8 cellular contexts compared by ENCODE assay signal in the genomic region with DNA sequence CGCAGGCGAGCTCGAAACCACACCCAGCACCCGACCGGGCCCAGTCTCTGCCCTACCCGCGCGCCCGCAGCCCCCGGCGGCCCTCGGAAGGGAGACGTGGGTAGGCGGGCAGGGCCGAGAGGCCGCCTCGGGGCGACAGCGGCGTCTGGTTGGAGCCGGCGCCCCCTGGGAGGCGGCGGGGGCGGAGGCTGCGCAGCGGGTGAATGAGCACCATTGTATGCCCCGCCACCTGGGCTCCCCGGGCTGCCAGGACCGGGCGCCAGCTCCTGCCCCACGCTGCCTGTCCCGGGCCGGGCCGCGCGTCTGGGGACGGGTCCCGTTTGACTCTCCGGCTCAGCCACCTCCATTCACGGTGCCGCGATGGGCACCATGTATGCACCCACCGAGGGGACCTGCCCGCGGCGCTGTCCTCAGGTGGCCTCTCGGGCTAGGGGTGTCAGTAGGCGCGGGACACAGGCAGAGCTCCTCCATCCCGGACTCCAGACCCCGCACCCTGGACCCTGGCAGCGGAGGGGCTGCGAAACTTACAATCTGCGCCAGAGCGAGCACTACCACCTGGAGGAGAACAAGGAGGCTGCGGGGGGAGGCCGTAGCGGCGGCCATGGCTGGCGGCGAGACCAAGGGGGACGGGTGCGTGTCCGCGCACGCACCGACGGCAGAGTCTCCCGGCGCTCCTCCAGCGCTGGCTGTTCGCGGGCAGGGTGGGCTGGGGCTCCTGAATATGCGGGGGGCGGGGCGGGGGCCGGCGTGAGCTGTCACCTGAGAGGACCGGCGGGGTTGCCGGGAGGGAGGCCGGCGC. TPM values are rescaled to one million over a fixed set of nuclear protein-coding genes. Genes with fewer than 3 reads are reported as not detected.
DNase-seq lines count a peak whose midpoint lies in the region; ATAC-seq, FAIRE-seq and TF ChIP-seq lines count a peak whose summit lies in the region.

A gene (minus strand): TSS at position 692 of the 799 bp plus-strand sequence. CDS start 89 bp downstream, at position 603.

- SMC1A ChIA-PET in GM12878 (lab: Charles Lee; ENCODE audit: uncharacterized antibody, unreplicated experiment), result interaction anchor here (1.0 to 9.0 kb wide), 11 partner anchors 20 to 172 kb away, joined by 3 to 84 read pairs (median 16); no protein-coding TSS in a partner anchor

- TF ChIP-seq CTCF in BE2C (IDR thresholded peaks at IDR 0.05; ENCODE audit: low read depth, low read length) (no peak), GM12878 (IDR thresholded peaks at IDR 0.05 in 2 of 3, conservative IDR thresholded peaks at IDR 0.05 in 1 of 3; ENCODE audit: control insufficient read depth in 2 of 3, extremely low read depth in 1 of 3, insufficient read depth in 1 of 3, low read depth in 3 of 3, low read length in 3 of 3) (peak in 1 of 3 experiments; percentile 4; a peak in 1 of 6 replicates)

- peaks cover 8% of the 10 kb centered on the region for H3K36me3 Mint-ChIP-seq in T-helper 17 cell (ENCODE audit: low read depth)

- 2% methylated on average over 74 of the region's 84 CpGs for WGBS in GM12878 (ENCODE audit: insufficient coverage, insufficient replicate concordance, low lambda C conversion rate, missing lambda C conversion rate)

- peak; percentile 35 for ATAC-seq in HG03442 (IDR thresholded peaks at IDR 0.05; ENCODE audit: unreplicated experiment)
- ATAC-seq in T-helper 17 cell, result peak; percentile 63
- ATAC-seq in GM12878, result peak; percentile 59

- DNase-seq in BE2C, result peak; percentile 71
- DNase-seq in T-helper 17 cell, result peak; percentile 49 to 58 (median 56)
- DNase-seq in GM12878 (ENCODE audit: low read depth, low spot score), result no peak
- DNase-seq in iPS-NIHi11 (ENCODE audit: low spot score), result peak; percentile 72
- DNase-seq in A172 (ENCODE audit: low spot score), result no peak
- DNase-seq in KBM-7, result no peak

- no TSS peak for BruUV-seq in GM12878 (replicated peaks; lab: Mats Ljungman, UMichigan)

- peak within 1 kb of the TSS; percentile 82 for H3K27ac Mint-ChIP-seq in T-helper 17 cell

- H3K4me3 Mint-ChIP-seq in T-helper 17 cell, result peak within 1 kb of the TSS; percentile 90

- peaks cover 8% of the 10 kb centered on the region; the same call in 1 of the 2 replicates for H3K27me3 ChIP-seq in BE2C
- H3K27me3 ChIP-seq in GM12878 (replicated peaks in 1 of 2; ENCODE audit: control insufficient read depth in 2 of 2, insufficient read depth in 2 of 2, low read length in 1 of 2), result peaks cover 4 to 9% of the 10 kb centered on the region in 2 experiments; a peak in 3 of 4 replicates
- H3K27me3 ChIP-seq in skeletal muscle tissue (ENCODE audit: control insufficient read depth in 3 of 3, insufficient read depth in 3 of 3, low read length in 3 of 3), result peaks cover 24 to 41% (median 34%) of the 10 kb centered on the region in 3 donors

- FAIRE-seq in GM12878 (lab: Jason Lieb, UNC), result no peak

- peaks cover 5% of the 10 kb centered on the region for H3K79me2 ChIP-seq in GM12878 (ENCODE audit: control insufficient read depth, insufficient read depth, low read length)

- H3K36me3 ChIP-seq in BE2C (no peaks in the 10 kb centered on the region), GM12878 (ENCODE audit: control insufficient read depth in 2 of 2, insufficient read depth in 2 of 2, low read length in 1 of 2) (no peaks in the 10 kb centered on the region), skeletal muscle tissue (ENCODE audit: control insufficient read depth in 3 of 3, insufficient read depth in 3 of 3, low read length in 3 of 3) (no peaks in the 10 kb centered on the region)

- TF ChIP-seq EP300 in GM12878 (IDR thresholded peaks at IDR 0.05; ENCODE audit: borderline replicate concordance in 1 of 2, control insufficient read depth in 1 of 2, low read depth in 2 of 2, low read length in 2 of 2), result no peak

- TF ChIP-seq RAD21 in GM12878 (IDR thresholded peaks at IDR 0.05; ENCODE audit: insufficient read depth, low read depth, low read length), result no peak

- in situ Hi-C loops in GM12878 (cut with MboI) (no loop called here), KBM-7 (cut with MboI; ENCODE audit: low pct_unique_long_range_greater_than_20kb, low sequenced_read_pairs) (no loop called here)

- TF ChIP-seq POLR2A in GM12878 (IDR thresholded peaks at IDR 0.05; ENCODE audit: low read depth, low read length), result 0 out of 2 replicates have a peak, but pooled peaks have one; percentile 15

- H3K4me2 ChIP-seq in GM12878 (ENCODE audit: control insufficient read depth, insufficient read depth), result peak within 1 kb of the TSS; percentile 93

- peak within 1 kb of the TSS; percentile 58 for H3K4me3 ChIP-seq in BE2C (ENCODE audit: low read depth, low read length)
- H3K4me3 ChIP-seq in GM12878, result peak within 1 kb of the TSS; percentile 70
- H3K4me3 ChIP-seq in skeletal muscle tissue (ENCODE audit: low read length in 3 of 3), result peak within 1 kb of the TSS; percentile 23 to 63 (median 54)

- no peaks in the 10 kb centered on the region for H3K9me3 ChIP-seq in BE2C
- no peaks in the 10 kb centered on the region for H3K9me3 ChIP-seq in T-helper 17 cell (ENCODE audit: control insufficient read depth, low read length, poor library complexity, severe bottlenecking)
- H3K9me3 ChIP-seq in GM12878 (replicated peaks; ENCODE audit: control insufficient read depth, insufficient read depth, low read length), result no peaks in the 10 kb centered on the region
- H3K9me3 ChIP-seq in skeletal muscle tissue (ENCODE audit: control insufficient read depth in 3 of 3, low read length in 3 of 3), result no peaks in the 10 kb centered on the region

- H4K20me1 ChIP-seq in GM12878 (ENCODE audit: control insufficient read depth, insufficient read depth), result no peaks in the 10 kb centered on the region

- CTCF ChIA-PET in GM12878 (lab: Yijun Ruan, JAX), result interaction anchor here (0.5 to 10.0 kb wide), 16 partner anchors 21 to 453 kb away, joined by 3 to 170 read pairs (median 8); a partner anchor contains a TSS

- intact Hi-C loops in GM12878 (cut with micrococcal nuclease; ENCODE audit: unreplicated experiment), result no loop called here

- POLR2A ChIA-PET in GM12878 (lab: Charles Lee), result interaction anchor here (0.7 to 4.2 kb wide), 10 partner anchors 22 to 164 kb away, joined by 3 to 21 read pairs (median 4); a partner anchor contains a TSS

- H3K4me1 Mint-ChIP-seq in T-helper 17 cell, result peaks cover 32% of the 10 kb centered on the region

- H2AFZ ChIP-seq in GM12878 (ENCODE audit: control insufficient read depth, low read depth, low read length), result peak within 1 kb of the TSS; percentile 90

- H3K4me1 ChIP-seq in BE2C (no peaks in the 10 kb centered on the region), GM12878 (ENCODE audit: control insufficient read depth, insufficient read depth, low read length) (peaks cover 41% of the 10 kb centered on the region), skeletal muscle tissue (ENCODE audit: control insufficient read depth in 3 of 3, insufficient read depth in 3 of 3, low read length in 3 of 3) (peaks cover 12 to 19% (median 16%) of the 10 kb centered on the region in 3 donors)

- H3K27me3 Mint-ChIP-seq in T-helper 17 cell, result peaks cover 18% of the 10 kb centered on the region

- peak within 1 kb of the TSS; percentile 9; the same call in 1 of the 2 replicates for H3K9ac ChIP-seq in GM12878 (ENCODE audit: control insufficient read depth, insufficient read depth, low read length)
- peak within 1 kb of the TSS in 1 of 3 donors; percentile 40 for H3K9ac ChIP-seq in skeletal muscle tissue (ENCODE audit: low read depth in 1 of 3, low read length in 3 of 3)

- RAD21 ChIA-PET in GM12878 (lab: Charles Lee; ENCODE audit: unreplicated experiment), result interaction anchor here (1.0 to 6.0 kb wide), 10 partner anchors 20 to 172 kb away, joined by 3 to 81 read pairs (median 20); a partner anchor contains a TSS

- H3K27ac ChIP-seq in GM12878 (ENCODE audit: control insufficient read depth, insufficient read depth) (no peak within 1 kb of the TSS), skeletal muscle tissue (ENCODE audit: low read depth, low read length) (no peak within 1 kb of the TSS)

TF ChIP-seq in GM12878, 131 proteins besides CTCF, POLR2A, EP300 and RAD21 (continues in another document):
- TF ChIP-seq BACH1 (IDR thresholded peaks at IDR 0.05; ENCODE audit: borderline replicate concordance), result peak; percentile 42; the same call in 1 of the 2 replicates

RNA-seq across cellular contexts. Expression of the gene that starts here (rescaled TPM):
- 1.0 TPM for polyA plus RNA-seq in BE2C (2012; ENCODE audit: insufficient read depth, insufficient read length, low read depth)
- total RNA-seq in T-helper 17 cell (1 to 10 TPM; 2.6 to 4.3 TPM), GM12878 (2014; rRNA removed) (48.0 and 57.6 TPM in 2 replicates), GM12878 (2014; rRNA removed; fragmentation: Illumina TruSeq; extraction: Trizol) (20.5 and 20.9 TPM in 2 replicates), GM12878 (2021) (48.8 and 51.0 TPM in 2 replicates), skeletal muscle tissue (7.8 TPM)
- total RNA-seq in GM12878 (2013; cell fraction: nucleolus; rRNA removed), result 49.4 and 58.1 TPM in 2 replicates
- 19.1 TPM for polyA plus RNA-seq in GM12878 (2011; ENCODE audit: low read depth)
- polyA plus RNA-seq in GM12878 (2011; rRNA removed) (15.9 and 20.5 TPM in 2 replicates), GM12878 (2014; fragmentation: Illumina TruSeq; extraction: Trizol) (9.5 and 16.1 TPM in 2 replicates), GM12878 (2014; fragmentation: Nextera tagmentation; extraction: Ambion mirVana) (1 to 10 TPM; 3.1 to 4.0 TPM), GM12878 (2014; rRNA removed) (62.0 and 63.3 TPM in 2 replicates), GM12878 (2016; fragmentation: Nextera tagmentation; extraction: Ambion mirVana) (10 to 100 TPM; 24.3 to 31.8 TPM)
- 21.4 and 28.1 TPM in 2 replicates for polyA plus RNA-seq in GM12878 (2011; cell fraction: cytosol; rRNA removed)
- polyA plus RNA-seq in GM12878 (2011; cell fraction: nucleus; rRNA removed), result 226 and 256 TPM in 2 replicates
- polyA plus RNA-seq in GM12878 (2012), result 37.7 and 39.6 TPM in 2 replicates
- 5.6 and 10.0 TPM in 2 replicates for polyA minus RNA-seq in GM12878 (2011; rRNA and poly(A)+ RNA removed)
- 4.1 TPM in 2 replicates for polyA minus RNA-seq in GM12878 (2011; cell fraction: cytosol; rRNA and poly(A)+ RNA removed)
- 11.4 and 15.9 TPM in 2 replicates for polyA minus RNA-seq in GM12878 (2011; cell fraction: nucleus; rRNA and poly(A)+ RNA removed)
- total RNA-seq in A172 (2014; rRNA removed; shearing (Covaris generic)), result 0.67 and 0.90 TPM in 2 replicates

Comparison
In these comparisons a context has a peak if more than half of its experiments do, and no peak if none do; other contexts are left out.
1. DNase-seq: peak in BE2C (single experiment), T-helper 17 cell (3 of 3) and iPS-NIHi11 (single experiment); none in GM12878 (single experiment), A172 (single experiment) and KBM-7 (single experiment).
2. Peak in every context shown above with its lines, with median percentiles within 50 percentile points of each other: H3K4me3 ChIP-seq and ATAC-seq.